9 cellular contexts compared by ENCODE assay signal in the genomic region with DNA sequence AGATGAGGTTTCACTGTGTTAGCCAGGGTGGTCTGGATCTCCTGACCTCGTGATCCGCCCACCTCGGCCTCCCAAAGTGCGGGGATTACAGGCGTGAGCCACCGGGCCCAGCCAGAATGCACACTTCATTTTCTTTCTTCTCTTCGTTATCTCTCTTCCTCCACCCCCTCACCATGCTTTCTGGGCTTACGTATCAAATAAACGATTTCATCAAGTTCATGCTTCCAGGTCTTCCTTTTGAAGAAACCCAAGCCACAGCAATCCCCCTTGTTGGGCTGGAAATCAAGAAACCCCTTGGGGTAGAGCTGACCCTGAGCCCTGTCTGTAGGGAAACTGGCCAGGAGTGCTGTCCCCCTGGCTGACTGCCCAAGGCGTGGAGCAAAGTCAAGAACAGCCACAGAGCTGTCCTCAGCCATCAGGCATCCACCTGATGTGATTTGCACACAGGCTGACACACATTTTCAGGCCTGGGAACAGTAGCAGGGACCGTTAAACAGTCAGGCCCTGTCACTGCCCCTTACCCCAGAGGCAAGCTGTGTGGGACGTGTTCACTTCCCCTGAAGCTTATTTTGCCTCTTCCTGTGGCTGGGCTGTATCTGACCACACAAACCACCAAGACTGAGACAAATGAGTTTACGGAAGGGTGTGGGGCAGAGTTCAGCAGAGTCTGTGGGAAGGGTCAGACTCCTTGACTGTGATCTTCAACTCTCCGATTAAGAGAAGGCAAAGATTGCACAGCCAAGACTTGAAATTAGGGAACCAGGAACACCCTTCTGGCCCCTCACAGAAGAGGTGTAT. TPM values are rescaled to one million over a fixed set of nuclear protein-coding genes. Genes with fewer than 3 reads are reported as not detected.
DNase-seq lines count a peak whose midpoint lies in the region; ATAC-seq, FAIRE-seq and TF ChIP-seq lines count a peak whose summit lies in the region.
"Had no signal": no experiment of that assay in that cellular context is flagged by ENCODE, and none has a peak within 500 bp of the region (broad histone marks: within the 10 kb centered on the region; RNA-seq: fewer than 3 reads in every experiment).

No MANE protein-coding gene starts in this region.

- H3K79me2 ChIP-seq in K562 (ENCODE audit: control insufficient read depth, insufficient read depth, low read length) = no peaks in the 10 kb centered on the region

- H3K36me3 ChIP-seq in K562 (ENCODE audit: control insufficient read depth, insufficient read depth, low read length) (no peaks in the 10 kb centered on the region), aorta (ENCODE audit: control insufficient read depth in 1 of 2, insufficient read depth in 2 of 2, low read length in 1 of 2) (no peaks in the 10 kb centered on the region)
- H3K36me3 ChIP-seq: tibial artery had no signal

- no TSS peak for BruUV-seq in K562 (replicated peaks; lab: Mats Ljungman, UMichigan)

- POLR2A ChIA-PET in K562 (lab: Yijun Ruan, JAX) = interaction anchor here (0.6 to 0.8 kb wide), 2 partner anchors 12 to 164 kb away, joined by 3 read pairs; no protein-coding TSS in a partner anchor

- WGBS in K562 (ENCODE audit: insufficient coverage, low coverage, missing lambda C conversion rate) = 8% methylated on average over 13 of the region's 14 CpGs
- WGBS in aorta, 2 donors = 59 to 65% methylated on average over 14 of the region's 14 CpGs

- H3K9me3 ChIP-seq in K562 (replicated peaks; ENCODE audit: control insufficient read depth, insufficient read depth, low read depth, low read length) (0 out of 2 replicates have a peak, but pooled peaks cover 2% of the 10 kb centered on the region), aorta (ENCODE audit: control insufficient read depth, low read length) (no peaks in the 10 kb centered on the region)

- H3K9ac ChIP-seq in K562 (ENCODE audit: insufficient read depth in 1 of 2, low read depth in 2 of 2, low read length in 2 of 2) = no peak overlapping the region

- H3K4me1 ChIP-seq in K562 (replicated peaks in 1 of 2; ENCODE audit: control insufficient read depth in 2 of 2, insufficient read depth in 2 of 2, low read length in 2 of 2) (peaks cover 4 to 5% of the 10 kb centered on the region in 2 experiments; a peak in 3 of 5 replicates), aorta (ENCODE audit: control insufficient read depth in 1 of 2, insufficient read depth in 2 of 2, low read length in 2 of 2) (no peaks in the 10 kb centered on the region)

- no peak for TF ChIP-seq CTCF in K562 (IDR thresholded peaks at IDR 0.05 in 2 of 3, conservative IDR thresholded peaks at IDR 0.05 in 1 of 3; ENCODE audit: insufficient read depth in 2 of 3, low read depth in 1 of 3, low read length in 3 of 3)

- peak; percentile 97 for DNase-seq in RPMI7951 (ENCODE audit: low read depth)
- peak in 2 of 4 experiments; percentile 16 to 45 for DNase-seq in K562 (ENCODE audit: extremely low read depth in 1 of 4, low spot score in 3 of 4)
- peak; percentile 87 for DNase-seq in myocyte (ENCODE audit: low read depth)
- peak in 1 of 2 donors; percentile 63 for DNase-seq in aorta
- no peak for DNase-seq in iPS-NIHi7 (ENCODE audit: extremely low spot score)

- FAIRE-seq in K562 (lab: Jason Lieb, UNC) = peak; percentile 48

- CTCF ChIA-PET in K562 (lab: Yijun Ruan, JAX; ENCODE audit: low intra/inter-chr PET ratio) = no interaction called here

- no peak for TF ChIP-seq RAD21 in K562 (CRISPR knock-in tag; conservative IDR thresholded peaks at IDR 0.05 in 1 of 2, IDR thresholded peaks at IDR 0.05 in 1 of 2)

- TF ChIP-seq POLR2A in GM18951 (IDR thresholded peaks at IDR 0.05; ENCODE audit: extremely low read depth, insufficient read depth, insufficient read length) (peak; percentile 41), K562 (conservative IDR thresholded peaks at IDR 0.05) (no peak)

- H3K27ac ChIP-seq in K562 (ENCODE audit: extremely low read depth, low read depth, low read length) = peak overlapping the region; percentile 38; the same call in 1 of the 3 replicates
- H3K27ac ChIP-seq in aorta (ENCODE audit: low read depth in 1 of 2, low read length in 2 of 2) = no peak overlapping the region
- H3K27ac ChIP-seq: tibial artery had no signal

- intact Hi-C loops in K562 (cut with micrococcal nuclease) (no loop called here), aorta (cut with DNase I) (no loop called here)

- H3K4me3 ChIP-seq in K562 = no peak overlapping the region
- no peak overlapping the region for H3K4me3 ChIP-seq in aorta (ENCODE audit: low read length in 2 of 2)
- H3K4me3 ChIP-seq: tibial artery had no signal

- ATAC-seq in HG03025 (IDR thresholded peaks at IDR 0.05; ENCODE audit: low FRiP score, unreplicated experiment) = peak; percentile 97
- peak; percentile 94 for ATAC-seq in K562
- ATAC-seq in aorta (ENCODE audit: low FRiP score) = peak; percentile 57
- ATAC-seq in SK-N-SH treated with all-trans-retinoic acid at 6 μM for 48 hours = no peak; the same call in 2 of the 3 replicates

- H2AFZ ChIP-seq in K562 (ENCODE audit: low read depth, low read length) = peak overlapping the region; percentile 5; the same call in 1 of the 2 replicates

- in situ Hi-C loops in GM18951 (cut with MboI; ENCODE audit: low sequenced_read_pairs, unreplicated experiment) (no loop called here), K562 (cut with MboI) (no loop called here)

- TF ChIP-seq EP300 in K562 (IDR thresholded peaks at IDR 0.05; ENCODE audit: low read length) = peak; percentile 48; the same call in 1 of the 2 replicates

- H4K20me1 ChIP-seq in K562 (replicated peaks; ENCODE audit: control insufficient read depth, insufficient read depth, low read length) = no peaks in the 10 kb centered on the region

- peaks cover 0 to 11% of the 10 kb centered on the region in 2 experiments; a peak in 2 of 5 replicates for H3K27me3 ChIP-seq in K562 (ENCODE audit: control insufficient read depth in 2 of 2, insufficient read depth in 2 of 2, low read length in 2 of 2)
- no peaks in the 10 kb centered on the region for H3K27me3 ChIP-seq in aorta (ENCODE audit: control insufficient read depth in 1 of 2, insufficient read depth in 2 of 2, low read length in 1 of 2)
- H3K27me3 ChIP-seq: tibial artery had no signal

- no peaks in the 10 kb centered on the region for H3K9me1 ChIP-seq in K562 (ENCODE audit: control insufficient read depth, insufficient read depth, low read length)

- peak overlapping the region; percentile 12; the same call in 1 of the 2 replicates for H3K4me2 ChIP-seq in K562 (ENCODE audit: insufficient read depth, low read length)

TF ChIP-seq in K562, 482 proteins besides CTCF, POLR2A, EP300 and RAD21 (continues in another document):
- no peak for TF ChIP-seq EHMT2 (IDR thresholded peaks at IDR 0.05)
- peak; percentile 44 for TF ChIP-seq FOSL1 (tag; conservative IDR thresholded peaks at IDR 0.05)
- TF ChIP-seq FIP1L1 (IDR thresholded peaks at IDR 0.05; ENCODE audit: low read depth, low read length, poor library complexity, severe bottlenecking) = no peak

RNA-seq across cellular contexts. Expression of gene NMUR1, which starts 15.1 kb away (rescaled TPM):
- total RNA-seq in RPMI7951 (2014; rRNA removed; shearing (Covaris generic)) = not detected in 2 replicates
- total RNA-seq in K562 (2011; cell fraction: chromatin; rRNA removed; ENCODE audit: low replicate concordance) = 0.35 and 0.83 TPM in 2 replicates
- total RNA-seq in K562 (2011; cell fraction: nucleolus; rRNA removed) = 0.53 and 0.83 TPM in 2 replicates
- total RNA-seq in K562 (2011; cell fraction: nucleoplasm; rRNA removed) = 0.51 and 0.61 TPM in 2 replicates
- total RNA-seq in K562 (2014; rRNA removed) (0.05 and 0.20 TPM in 2 replicates), K562 (2014; rRNA removed; fragmentation: Illumina TruSeq; extraction: Trizol) (0.07 and 0.16 TPM in 2 replicates), K562 (2015; rRNA removed; fragmentation: Illumina TruSeq; extraction: Trizol) (0.08 and 0.18 TPM in 2 replicates), K562 (2021) (0.27 and 0.34 TPM in 2 replicates), myocyte (not detected in 2 replicates), aorta (1 to 10 TPM in 1 of 2 donors, under 1 TPM in 1; 0.36 to 2.1 TPM)
- polyA plus RNA-seq in K562 (2011; rRNA removed) (0.15 and 0.19 TPM in 2 replicates), K562 (2014; fragmentation: Illumina TruSeq; extraction: Trizol) (0.15 and 0.21 TPM in 2 replicates), K562 (2014; fragmentation: Nextera tagmentation; extraction: Ambion mirVana) (under 1 TPM; 0.01 to 0.06 TPM), K562 (2014; rRNA removed) (0.12 and 0.15 TPM in 2 replicates), aorta (under 1 TPM in 1 of 2 donors, not detected in 1; 0.15 TPM)
- 0.16 and 0.32 TPM in 2 replicates for polyA plus RNA-seq in K562 (2011; cell fraction: cytosol; rRNA removed)
- polyA plus RNA-seq in K562 (2011; cell fraction: nucleus; rRNA removed) = 0.48 and 0.51 TPM in 2 replicates
- 0.38 and 0.71 TPM in 2 replicates for polyA plus RNA-seq in K562 (2012)
- 0.06 TPM in 1 of 2 replicates, not detected in the other for polyA minus RNA-seq in K562 (2011; rRNA and poly(A)+ RNA removed)
- not detected in 2 replicates for polyA minus RNA-seq in K562 (2011; cell fraction: cytosol; rRNA and poly(A)+ RNA removed)
- 0.11 and 0.13 TPM in 2 replicates for polyA minus RNA-seq in K562 (2011; cell fraction: nucleus; rRNA and poly(A)+ RNA removed)
- polyA plus RNA-seq in myocyte (2012) = not detected

RNA-seq across cellular contexts. Expression of gene TEX44, which starts 47.4 kb away (rescaled TPM):
- total RNA-seq in RPMI7951 (2014; rRNA removed; shearing (Covaris generic)) = not detected in 2 replicates
- total RNA-seq in K562 (2011; cell fraction: chromatin; rRNA removed; ENCODE audit: low replicate concordance) = not detected in 2 replicates
- not detected in 2 replicates for total RNA-seq in K562 (2011; cell fraction: nucleolus; rRNA removed)
- not detected in 2 replicates for total RNA-seq in K562 (2011; cell fraction: nucleoplasm; rRNA removed)
- total RNA-seq in K562 (2014; rRNA removed) = not detected in 2 replicates
- not detected in 2 replicates for total RNA-seq in K562 (2014; rRNA removed; fragmentation: Illumina TruSeq; extraction: Trizol)
- not detected in 2 replicates for total RNA-seq in K562 (2015; rRNA removed; fragmentation: Illumina TruSeq; extraction: Trizol)
- total RNA-seq in K562 (2021) = not detected in 2 replicates
- polyA plus RNA-seq in K562 (2011; rRNA removed) = not detected in 2 replicates
- not detected in 2 replicates for polyA plus RNA-seq in K562 (2011; cell fraction: cytosol; rRNA removed)
- not detected in 2 replicates for polyA plus RNA-seq in K562 (2011; cell fraction: nucleus; rRNA removed)
- polyA plus RNA-seq in K562 (2012) = not detected in 2 replicates
- polyA plus RNA-seq in K562 (2014; fragmentation: Illumina TruSeq; extraction: Trizol) = not detected in 2 replicates
- not detected for polyA plus RNA-seq in K562 (2014; fragmentation: Nextera tagmentation; extraction: Ambion mirVana)
- not detected in 2 replicates for polyA plus RNA-seq in K562 (2014; rRNA removed)
- not detected in 2 replicates for polyA minus RNA-seq in K562 (2011; rRNA and poly(A)+ RNA removed)
- polyA minus RNA-seq in K562 (2011; cell fraction: cytosol; rRNA and poly(A)+ RNA removed) = not detected in 2 replicates
- polyA minus RNA-seq in K562 (2011; cell fraction: nucleus; rRNA and poly(A)+ RNA removed) = not detected in 2 replicates
- not detected in 2 replicates for total RNA-seq in myocyte
- not detected for polyA plus RNA-seq in myocyte (2012)
- total RNA-seq in aorta = not detected
- not detected for polyA plus RNA-seq in aorta
